10 cellular contexts compared by ENCODE assay signal in the genomic region with DNA sequence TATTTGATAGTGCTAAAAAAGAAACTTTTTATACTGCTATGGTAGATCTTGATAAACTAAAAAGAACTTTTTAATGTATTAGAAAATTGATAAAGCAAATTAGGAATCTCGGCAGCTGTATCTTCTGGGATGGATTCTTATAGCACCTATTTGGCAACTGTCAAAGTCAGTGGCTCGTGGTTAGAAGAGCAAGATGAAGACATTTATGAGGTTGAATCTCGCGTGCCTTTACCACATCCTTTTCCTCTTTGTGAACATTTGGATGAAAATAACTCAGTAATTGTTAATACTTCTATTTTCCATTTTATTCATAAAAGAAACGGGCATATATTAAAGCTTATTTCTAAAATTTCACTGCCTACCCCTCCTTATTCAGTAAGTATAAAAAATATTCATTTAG.
DNase-seq lines count a peak whose midpoint lies in the region; ATAC-seq and TF ChIP-seq lines count a peak whose summit lies in the region.
"Had no signal": no experiment of that assay in that cellular context is flagged by ENCODE, and none has a peak within 500 bp of the region (broad histone marks: within the 10 kb centered on the region; RNA-seq: fewer than 3 reads in every experiment).

No MANE protein-coding gene starts in this region.

- TF ChIP-seq EP300 in gastroesophageal sphincter (IDR thresholded peaks at IDR 0.05), result no peak

- H3K4me1 ChIP-seq in psoas muscle (peaks cover 48% of the 10 kb centered on the region), gastroesophageal sphincter (peaks cover 0 to 59% (median 12%) of the 10 kb centered on the region in 3 donors)

- H3K36me3 Mint-ChIP-seq in activated CD4-positive, alpha-beta memory T cell treated with anti-CD3 and anti-CD28 coated beads, Interleukin-2, amount 10 ng/mL, durations not matched to agents 7 days and 5 days (ENCODE audit: low read depth), result peaks cover 4% of the 10 kb centered on the region
- H3K36me3 Mint-ChIP-seq in activated CD4-positive, alpha-beta memory T cell treated with anti-CD3 and anti-CD28 coated beads for 36 hours, result peaks cover 2% of the 10 kb centered on the region
- H3K36me3 Mint-ChIP-seq in activated naive CD8-positive, alpha-beta T cell treated with anti-CD3 and anti-CD28 coated beads, Interleukin-2, amount 10 ng/mL, durations not matched to agents 7 days and 5 days, result peaks cover 3% of the 10 kb centered on the region

- no peak for TF ChIP-seq POLR2A in gastroesophageal sphincter (IDR thresholded peaks at IDR 0.05)

- H3K27ac Mint-ChIP-seq in activated CD4-positive, alpha-beta memory T cell treated with anti-CD3 and anti-CD28 coated beads, Interleukin-2, amount 10 ng/mL, durations not matched to agents 7 days and 5 days, result no peak overlapping the region
- H3K27ac Mint-ChIP-seq in activated CD4-positive, alpha-beta memory T cell treated with anti-CD3 and anti-CD28 coated beads for 36 hours, result no peak overlapping the region
- no peak overlapping the region for H3K27ac Mint-ChIP-seq in activated naive CD8-positive, alpha-beta T cell treated with anti-CD3 and anti-CD28 coated beads, Interleukin-2, amount 10 ng/mL, durations not matched to agents 7 days and 5 days

- no peak for TF ChIP-seq CTCF in psoas muscle (IDR thresholded peaks at IDR 0.05)
- no peak for TF ChIP-seq CTCF in gastroesophageal sphincter (IDR thresholded peaks at IDR 0.05)

- no peaks in the 10 kb centered on the region for H3K9me3 Mint-ChIP-seq in activated CD4-positive, alpha-beta memory T cell treated with anti-CD3 and anti-CD28 coated beads, Interleukin-2, amount 10 ng/mL, durations not matched to agents 7 days and 5 days
- H3K9me3 Mint-ChIP-seq in activated CD4-positive, alpha-beta memory T cell treated with anti-CD3 and anti-CD28 coated beads for 36 hours, result no peaks in the 10 kb centered on the region
- no peaks in the 10 kb centered on the region for H3K9me3 Mint-ChIP-seq in activated naive CD8-positive, alpha-beta T cell treated with anti-CD3 and anti-CD28 coated beads, Interleukin-2, amount 10 ng/mL, durations not matched to agents 7 days and 5 days

- CTCF ChIA-PET in activated CD4-positive, alpha-beta memory T cell treated with anti-CD3 and anti-CD28 coated beads, Interleukin-2, amount 10 ng/mL, durations not matched to agents 7 days and 5 days (lab: Charles Lee), result no interaction called here
- CTCF ChIA-PET in activated CD4-positive, alpha-beta memory T cell treated with anti-CD3 and anti-CD28 coated beads for 36 hours (lab: Charles Lee), result no interaction called here

- no peaks in the 10 kb centered on the region for H3K27me3 Mint-ChIP-seq in activated CD4-positive, alpha-beta memory T cell treated with anti-CD3 and anti-CD28 coated beads, Interleukin-2, amount 10 ng/mL, durations not matched to agents 7 days and 5 days
- H3K27me3 Mint-ChIP-seq in activated CD4-positive, alpha-beta memory T cell treated with anti-CD3 and anti-CD28 coated beads for 36 hours, result no peaks in the 10 kb centered on the region
- no peaks in the 10 kb centered on the region for H3K27me3 Mint-ChIP-seq in activated naive CD8-positive, alpha-beta T cell treated with anti-CD3 and anti-CD28 coated beads, Interleukin-2, amount 10 ng/mL, durations not matched to agents 7 days and 5 days

- POLR2A ChIA-PET in activated CD4-positive, alpha-beta memory T cell treated with anti-CD3 and anti-CD28 coated beads, Interleukin-2, amount 10 ng/mL, durations not matched to agents 7 days and 5 days (lab: Charles Lee), result interaction anchor here (1.1 kb wide), 1 partner anchor 11 kb away, joined by 3 read pairs; no protein-coding TSS in a partner anchor
- POLR2A ChIA-PET in activated CD4-positive, alpha-beta memory T cell treated with anti-CD3 and anti-CD28 coated beads for 36 hours (lab: Charles Lee), result no interaction called here
- POLR2A ChIA-PET in activated naive CD8-positive, alpha-beta T cell treated with anti-CD3 and anti-CD28 coated beads, Interleukin-2, amount 10 ng/mL, durations not matched to agents 7 days and 5 days (lab: Charles Lee), result no interaction called here

- H3K9me3 ChIP-seq in psoas muscle (no peaks in the 10 kb centered on the region), gastroesophageal sphincter (no peaks in the 10 kb centered on the region)

- in situ Hi-C loops in KBM-7 (cut with MboI; ENCODE audit: low pct_unique_long_range_greater_than_20kb, low sequenced_read_pairs), result no loop called here

- peak; percentile 72 for ATAC-seq in activated naive CD8-positive, alpha-beta T cell treated with anti-CD3 and anti-CD28 coated beads, Interleukin-2, amount 10 ng/mL, durations not matched to agents 7 days and 5 days (ENCODE audit: low read depth)
- no peak for ATAC-seq in psoas muscle
- ATAC-seq in HG02642 (IDR thresholded peaks at IDR 0.05; ENCODE audit: poor library complexity, unreplicated experiment), result no peak
- ATAC-seq in gastroesophageal sphincter, result no peak
- no peak for ATAC-seq in GM19351 (IDR thresholded peaks at IDR 0.05; ENCODE audit: unreplicated experiment)

- H3K27ac ChIP-seq in psoas muscle (peak overlapping the region; percentile 71), gastroesophageal sphincter (peak overlapping the region in 2 of 4 donors; percentile 50 to 68)
- H3K27ac ChIP-seq: brain microvascular endothelial cell had no signal

- DNase-seq in activated CD4-positive, alpha-beta memory T cell treated with anti-CD3 and anti-CD28 coated beads, Interleukin-2, amount 10 ng/mL, durations not matched to agents 7 days and 5 days, result peak; percentile 23
- DNase-seq in activated CD4-positive, alpha-beta memory T cell treated with anti-CD3 and anti-CD28 coated beads for 36 hours, result no peak
- DNase-seq in KBM-7, result peak; percentile 24
- DNase-seq in activated naive CD8-positive, alpha-beta T cell treated with anti-CD3 and anti-CD28 coated beads, Interleukin-2, amount 10 ng/mL, durations not matched to agents 7 days and 5 days, result no peak
- no peak for DNase-seq in psoas muscle
- DNase-seq: brain microvascular endothelial cell, NCI-H446 treated with DMSO at 0.1 percent for 48 hours had no signal

- intact Hi-C loops in activated CD4-positive, alpha-beta memory T cell treated with anti-CD3 and anti-CD28 coated beads for 36 hours (cut with micrococcal nuclease), result no loop called here
- intact Hi-C loops in psoas muscle (cut with DNase I), result no loop called here

- no peak overlapping the region for H3K4me3 Mint-ChIP-seq in activated CD4-positive, alpha-beta memory T cell treated with anti-CD3 and anti-CD28 coated beads, Interleukin-2, amount 10 ng/mL, durations not matched to agents 7 days and 5 days
- H3K4me3 Mint-ChIP-seq in activated CD4-positive, alpha-beta memory T cell treated with anti-CD3 and anti-CD28 coated beads for 36 hours, result no peak overlapping the region
- peak overlapping the region; percentile 24 for H3K4me3 Mint-ChIP-seq in activated naive CD8-positive, alpha-beta T cell treated with anti-CD3 and anti-CD28 coated beads, Interleukin-2, amount 10 ng/mL, durations not matched to agents 7 days and 5 days

- WGBS in psoas muscle, 3 donors, result 28 to 52% (median 30%) methylated on average over 5 of the region's 5 CpGs
- WGBS in gastroesophageal sphincter (ENCODE audit: low coverage in 1 of 2), 2 donors, result 42 to 54% methylated on average over 5 of the region's 5 CpGs

- H3K36me3 ChIP-seq in psoas muscle (ENCODE audit: insufficient read depth in 1 of 2, low read depth in 1 of 2) (peaks cover 0 to 20% of the 10 kb centered on the region in 2 donors), gastroesophageal sphincter (peaks cover 0 to 22% of the 10 kb centered on the region in 2 donors)

- H3K4me1 Mint-ChIP-seq in activated CD4-positive, alpha-beta memory T cell treated with anti-CD3 and anti-CD28 coated beads, Interleukin-2, amount 10 ng/mL, durations not matched to agents 7 days and 5 days, result peaks cover 13% of the 10 kb centered on the region
- peaks cover 12% of the 10 kb centered on the region for H3K4me1 Mint-ChIP-seq in activated CD4-positive, alpha-beta memory T cell treated with anti-CD3 and anti-CD28 coated beads for 36 hours (ENCODE audit: low read depth)
- H3K4me1 Mint-ChIP-seq in activated naive CD8-positive, alpha-beta T cell treated with anti-CD3 and anti-CD28 coated beads, Interleukin-2, amount 10 ng/mL, durations not matched to agents 7 days and 5 days, result peaks cover 10% of the 10 kb centered on the region

- H3K4me3 ChIP-seq in psoas muscle (peak overlapping the region; percentile 47), gastroesophageal sphincter (no peak overlapping the region)

- no peaks in the 10 kb centered on the region for H3K27me3 ChIP-seq in psoas muscle (ENCODE audit: insufficient read depth in 3 of 3, low read length in 2 of 3)
- no peaks in the 10 kb centered on the region for H3K27me3 ChIP-seq in gastroesophageal sphincter
- H3K27me3 ChIP-seq: brain microvascular endothelial cell had no signal

Comparison
In these comparisons a context has a peak if more than half of its experiments do, and no peak if none do; other contexts are left out.
1. DNase-seq: peak in activated CD4-positive, alpha-beta memory T cell treated with anti-CD3 and anti-CD28 coated beads, Interleukin-2, amount 10 ng/mL, durations not matched to agents 7 days and 5 days (single experiment) and KBM-7 (single experiment); none in activated CD4-positive, alpha-beta memory T cell treated with anti-CD3 and anti-CD28 coated beads for 36 hours (single experiment), activated naive CD8-positive, alpha-beta T cell treated with anti-CD3 and anti-CD28 coated beads, Interleukin-2, amount 10 ng/mL, durations not matched to agents 7 days and 5 days (single experiment) and psoas muscle (0 of 2).